8 cellular contexts compared by ENCODE assay signal in genomic region chr10:31928531-31929259, GRCh38. TPM values are rescaled to one million over a fixed set of nuclear protein-coding genes. Genes with fewer than 3 reads are reported as not detected.
DNase-seq lines count a peak whose midpoint lies in the region; ATAC-seq, FAIRE-seq and TF ChIP-seq lines count a peak whose summit lies in the region.

A gene with protein sequence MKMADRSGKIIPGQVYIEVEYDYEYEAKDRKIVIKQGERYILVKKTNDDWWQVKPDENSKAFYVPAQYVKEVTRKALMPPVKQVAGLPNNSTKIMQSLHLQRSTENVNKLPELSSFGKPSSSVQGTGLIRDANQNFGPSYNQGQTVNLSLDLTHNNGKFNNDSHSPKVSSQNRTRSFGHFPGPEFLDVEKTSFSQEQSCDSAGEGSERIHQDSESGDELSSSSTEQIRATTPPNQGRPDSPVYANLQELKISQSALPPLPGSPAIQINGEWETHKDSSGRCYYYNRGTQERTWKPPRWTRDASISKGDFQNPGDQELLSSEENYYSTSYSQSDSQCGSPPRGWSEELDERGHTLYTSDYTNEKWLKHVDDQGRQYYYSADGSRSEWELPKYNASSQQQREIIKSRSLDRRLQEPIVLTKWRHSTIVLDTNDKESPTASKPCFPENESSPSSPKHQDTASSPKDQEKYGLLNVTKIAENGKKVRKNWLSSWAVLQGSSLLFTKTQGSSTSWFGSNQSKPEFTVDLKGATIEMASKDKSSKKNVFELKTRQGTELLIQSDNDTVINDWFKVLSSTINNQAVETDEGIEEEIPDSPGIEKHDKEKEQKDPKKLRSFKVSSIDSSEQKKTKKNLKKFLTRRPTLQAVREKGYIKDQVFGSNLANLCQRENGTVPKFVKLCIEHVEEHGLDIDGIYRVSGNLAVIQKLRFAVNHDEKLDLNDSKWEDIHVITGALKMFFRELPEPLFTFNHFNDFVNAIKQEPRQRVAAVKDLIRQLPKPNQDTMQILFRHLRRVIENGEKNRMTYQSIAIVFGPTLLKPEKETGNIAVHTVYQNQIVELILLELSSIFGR (minus strand): TSS chr10:31928831. CDS start chr10:31908855, 19,976 bp downstream.

- 0 out of 4 replicates have a peak, but pooled peaks of 1 of the 2 experiments have one; percentile 7 for TF ChIP-seq EP300 in HepG2 (IDR thresholded peaks at IDR 0.05; ENCODE audit: low read depth in 2 of 2, low read length in 2 of 2)
- no peak for TF ChIP-seq EP300 in HepG2 (CRISPR knock-in tag; IDR thresholded peaks at IDR 0.05; ENCODE audit: borderline replicate concordance)

- intact Hi-C loops in HepG2 (cut with micrococcal nuclease; ENCODE audit: unreplicated experiment), result loop anchor here (5.0 kb wide), 3 partner anchors 46 to 79 kb away; no protein-coding TSS in a partner anchor

- POLR2A ChIA-PET in AG04450 (lab: Yijun Ruan, JAX) (interaction anchor here (0.8 to 1.6 kb wide), 5 partner anchors 18 to 67 kb away, joined by 3 to 7 read pairs (median 3); no protein-coding TSS in a partner anchor), HepG2 (lab: Yijun Ruan, JAX) (interaction anchor here (0.6 to 4.8 kb wide), 11 partner anchors 9 to 146 kb away, joined by 3 to 37 read pairs (median 4); no protein-coding TSS in a partner anchor)

- H3K79me2 ChIP-seq in HepG2 (ENCODE audit: insufficient read depth, low read length), result peaks cover 76% of the 10 kb centered on the region

- BruUV-seq in HepG2 (replicated peaks; lab: Mats Ljungman, UMichigan), result no TSS peak

- H3K9me3 ChIP-seq in AG04450 (ENCODE audit: control insufficient read depth, insufficient read depth, low read length) (peaks cover 3% of the 10 kb centered on the region; the same call in 1 of the 2 replicates), HepG2 (ENCODE audit: low read length) (no peaks in the 10 kb centered on the region)

- TF ChIP-seq CTCF in AG04450 (IDR thresholded peaks at IDR 0.05; ENCODE audit: low read depth, low read length), result no peak
- TF ChIP-seq CTCF in HepG2 (CRISPR knock-in tag; IDR thresholded peaks at IDR 0.05), result no peak

- no peak for TF ChIP-seq RAD21 in HepG2 (CRISPR knock-in tag; IDR thresholded peaks at IDR 0.05)

- CTCF ChIA-PET in AG04450 (lab: Charles Lee), result interaction anchor here (3.1 kb wide), 1 partner anchor 66 kb away, joined by 19 read pairs; no protein-coding TSS in a partner anchor
- CTCF ChIA-PET in HepG2 (lab: Yijun Ruan, JAX; ENCODE audit: low intra/inter-chr PET ratio, low total read pairs), result interaction anchor here (1.5 kb wide), 1 partner anchor 19 kb away, joined by 4 read pairs; no protein-coding TSS in a partner anchor

- in situ Hi-C loops in HepG2 (cut with HindIII; ENCODE audit: extremely low pct_ligation_motif_present, low pct_unique_long_range_greater_than_20kb), result loop anchor here (25.0 kb wide), 1 partner anchor 1491 kb away; the partner anchor contains the start of gene MAP3K8

- H3K4me1 ChIP-seq in HepG2 (ENCODE audit: insufficient read depth, low read length), result peaks cover 43% of the 10 kb centered on the region

- H3K36me3 ChIP-seq in HepG2 (replicated peaks in 1 of 2; ENCODE audit: control insufficient read depth in 1 of 2, insufficient read depth in 2 of 2, low read length in 2 of 2), result no peaks in the 10 kb centered on the region

- WGBS in HepG2 (ENCODE audit: low lambda C conversion rate), result 1% methylated on average over 51 of the region's 99 CpGs

- FAIRE-seq in HepG2 (lab: Jason Lieb, UNC), result no peak

- peaks cover 36% of the 10 kb centered on the region for H4K20me1 ChIP-seq in HepG2 (ENCODE audit: insufficient read depth, low read length)

- peak within 1 kb of the TSS; percentile 91 for H3K27ac ChIP-seq in AG04450 (ENCODE audit: low read depth, low read length)
- peak within 1 kb of the TSS; percentile 97 for H3K27ac ChIP-seq in HepG2 (ENCODE audit: extremely low read length, insufficient read depth, low read length)

- DNase-seq in AG04450 (ENCODE audit: low read depth, low spot score) (peak; percentile 37), NCI-H345 treated with DMSO at 0.1 percent for 48 hours (lab: John Stamatoyannopoulos, UW; ENCODE audit: unreplicated experiment) (peak; percentile 23), dermis blood vessel endothelial cell (peak; percentile 93), HepG2 (ENCODE audit: low spot score) (peak; percentile 74)
- peak; percentile 81 for DNase-seq in activated CD4-positive, alpha-beta T cell treated with anti-CD3 and anti-CD28 coated beads, Interleukin-2, amount 50 U/mL, for 1 hour
- peak; percentile 74 for DNase-seq in stimulated activated CD4-positive, alpha-beta T cell treated with anti-CD3 and anti-CD28 coated beads, Interleukin-2, amount 100 ng/mL, for 4 hours (ENCODE audit: low read depth)

- H3K4me2 ChIP-seq in HepG2 (ENCODE audit: low read depth, low read length), result peak within 1 kb of the TSS; percentile 92

- TF ChIP-seq POLR2A in HepG2 (IDR thresholded peaks at IDR 0.05; ENCODE audit: insufficient read depth in 1 of 2, low read depth in 2 of 2, low read length in 2 of 2), result peak; percentile 78 to 81

- ATAC-seq in GM18858 (IDR thresholded peaks at IDR 0.05; ENCODE audit: unreplicated experiment), result peak; percentile 59
- peak; percentile 67 for ATAC-seq in HG03064 (IDR thresholded peaks at IDR 0.05; ENCODE audit: low read depth, unreplicated experiment)
- ATAC-seq in HepG2, result peak; percentile 83

- H3K27me3 ChIP-seq in AG04450 (ENCODE audit: control insufficient read depth, insufficient read depth, low read length), result no peaks in the 10 kb centered on the region
- no peaks in the 10 kb centered on the region; a peak in 1 of 5 replicates for H3K27me3 ChIP-seq in HepG2 (ENCODE audit: control insufficient read depth in 1 of 2, insufficient read depth in 2 of 2, low read length in 2 of 2)

- no peak within 1 kb of the TSS for H2AFZ ChIP-seq in HepG2 (ENCODE audit: low read length)

- peak within 1 kb of the TSS; percentile 96 for H3K9ac ChIP-seq in HepG2 (ENCODE audit: insufficient read depth, low read depth, low read length)

- H3K4me3 ChIP-seq in AG04450 (ENCODE audit: low read depth, low read length) (peak within 1 kb of the TSS; percentile 83), HepG2 (replicated peaks in 1 of 3; ENCODE audit: insufficient read depth in 1 of 3, low read depth in 2 of 3, low read length in 3 of 3) (peak within 1 kb of the TSS; percentile 68 to 97 (median 97))

TF ChIP-seq in HepG2, 621 proteins besides CTCF, POLR2A, EP300 and RAD21 (continues in another document):
- TF ChIP-seq SP1 (IDR thresholded peaks at IDR 0.05) (no peak), SP1 (CRISPR knock-in tag; IDR thresholded peaks at IDR 0.05) (peak; percentile 89), HES4 (CRISPR knock-in tag; IDR thresholded peaks at IDR 0.05; ENCODE audit: borderline replicate concordance) (peak; percentile 68; the same call in 1 of the 2 replicates), ETV5 (CRISPR knock-in tag; IDR thresholded peaks at IDR 0.05; ENCODE audit: borderline replicate concordance) (peak; percentile 36; the same call in 1 of the 2 replicates), ZNF3 (CRISPR knock-in tag; IDR thresholded peaks at IDR 0.05) (no peak), POLR2AphosphoS5 (IDR thresholded peaks at IDR 0.05; ENCODE audit: low read depth, low read length) (peak; percentile 71), UBTF (CRISPR knock-in tag; IDR thresholded peaks at IDR 0.05) (peak; percentile 83)

RNA-seq across cellular contexts. Expression of the gene that starts here (rescaled TPM):
- 19.2 and 26.3 TPM in 2 replicates for polyA plus RNA-seq in AG04450 (2011; rRNA removed)
- 22.5 and 41.6 TPM in 2 replicates for polyA minus RNA-seq in AG04450 (2011; rRNA and poly(A)+ RNA removed)
- total RNA-seq in dermis blood vessel endothelial cell, result 26.2 and 35.6 TPM in 2 replicates
- total RNA-seq in HepG2 (2016; rRNA removed; fragmentation: Illumina TruSeq; extraction: Trizol), result 54.6 and 64.4 TPM in 2 replicates
- total RNA-seq in HepG2 (2016; cell fraction: cytosol; rRNA removed; fragmentation: Illumina TruSeq; extraction: Trizol; ENCODE audit: low read depth), result 245 and 284 TPM in 2 replicates
- total RNA-seq in HepG2 (2016; cell fraction: insoluble cytoplasmic fraction; rRNA removed; fragmentation: Illumina TruSeq; extraction: Trizol), result 54.1 and 61.8 TPM in 2 replicates
- 83.7 and 98.1 TPM in 2 replicates for total RNA-seq in HepG2 (2016; cell fraction: membrane; rRNA removed; fragmentation: Illumina TruSeq; extraction: Trizol)
- total RNA-seq in HepG2 (2016; cell fraction: nucleus; rRNA removed; fragmentation: Illumina TruSeq; extraction: Trizol), result 58.3 and 61.0 TPM in 2 replicates
- polyA plus RNA-seq in HepG2 (2011; rRNA removed), result 15.9 and 25.0 TPM in 2 replicates
- polyA plus RNA-seq in HepG2 (2011; cell fraction: cytosol; rRNA removed), result 7.7 and 11.1 TPM in 2 replicates
- polyA plus RNA-seq in HepG2 (2011; cell fraction: nucleus; rRNA removed), result 18.5 and 19.2 TPM in 2 replicates
- polyA plus RNA-seq in HepG2 (2012), result 15.2 and 21.2 TPM in 2 replicates
- 0.86 and 0.93 TPM in 2 replicates for polyA plus RNA-seq in HepG2 (2016; cell fraction: cytosol; fragmentation: Illumina TruSeq; extraction: Trizol; ENCODE audit: low read depth)
- polyA plus RNA-seq in HepG2 (2016; cell fraction: insoluble cytoplasmic fraction; fragmentation: Illumina TruSeq; extraction: Trizol; ENCODE audit: low read depth), result 44.3 and 46.9 TPM in 2 replicates
- polyA plus RNA-seq in HepG2 (2016; cell fraction: membrane; fragmentation: Illumina TruSeq; extraction: Trizol; ENCODE audit: low read depth), result 6.4 and 6.9 TPM in 2 replicates
- polyA plus RNA-seq in HepG2 (2016; cell fraction: nucleus; fragmentation: Illumina TruSeq; extraction: Trizol; ENCODE audit: insufficient read depth, low read depth), result 52.4 and 57.1 TPM in 2 replicates
- 3.7 and 13.7 TPM in 2 replicates for polyA minus RNA-seq in HepG2 (2011; rRNA and poly(A)+ RNA removed; ENCODE audit: low replicate concordance)
- polyA minus RNA-seq in HepG2 (2011; cell fraction: cytosol; rRNA and poly(A)+ RNA removed), result 36.2 and 37.1 TPM in 2 replicates
- polyA minus RNA-seq in HepG2 (2011; cell fraction: nucleus; rRNA and poly(A)+ RNA removed), result 132 TPM in 2 replicates

Comparison
In these comparisons a context has a peak if more than half of its experiments do, and no peak if none do; other contexts are left out.
1. Peak in every context shown above with its lines: DNase-seq, ATAC-seq, H3K4me3 ChIP-seq and H3K27ac ChIP-seq.
2. DNase-seq: peak in every context shown above with its lines; median percentile 93 in dermis blood vessel endothelial cell; 81 in activated CD4-positive, alpha-beta T cell treated with anti-CD3 and anti-CD28 coated beads, Interleukin-2, amount 50 U/mL, for 1 hour; 74 in HepG2; 74 in stimulated activated CD4-positive, alpha-beta T cell treated with anti-CD3 and anti-CD28 coated beads, Interleukin-2, amount 100 ng/mL, for 4 hours; 37 in AG04450; 23 in NCI-H345 treated with DMSO at 0.1 percent for 48 hours.